1 cellular context compared by ENCODE assay signal in genomic region chr2:80410346-80410745, GRCh38.
TF ChIP-seq lines count a peak whose summit lies in the region.

No MANE protein-coding gene starts in this region.

TF ChIP-seq in K562, 482 proteins besides CTCF, POLR2A, EP300 and RAD21 (continued from another document):
- no peak for TF ChIP-seq PBX2 (CRISPR knock-in tag; IDR thresholded peaks at IDR 0.05; ENCODE audit: low read depth)
- TF ChIP-seq PBX2 (tag; conservative IDR thresholded peaks at IDR 0.05; ENCODE audit: low read depth), result peak; percentile 82
- TF ChIP-seq CBX1 (IDR thresholded peaks at IDR 0.05; ENCODE audit: low read depth), result no peak
- peak; percentile 27; the same call in 1 of the 2 replicates for TF ChIP-seq MAFF (IDR thresholded peaks at IDR 0.05; ENCODE audit: low read length)
- TF ChIP-seq PHF8 (IDR thresholded peaks at IDR 0.05; ENCODE audit: borderline replicate concordance, low read length), result no peak
- TF ChIP-seq ZFX (CRISPR knock-in tag; IDR thresholded peaks at IDR 0.05), result no peak
- TF ChIP-seq MAFG (tag; conservative IDR thresholded peaks at IDR 0.05), result peak; percentile 76
- peak; percentile 21 for TF ChIP-seq ARHGAP35 (IDR thresholded peaks at IDR 0.05; ENCODE audit: partially characterized antibody)
- TF ChIP-seq CHCHD3 (CRISPR knock-in tag; IDR thresholded peaks at IDR 0.05), result no peak
- TF ChIP-seq ELF4 (CRISPR knock-in tag; IDR thresholded peaks at IDR 0.05), result no peak
- 0 out of 2 replicates have a peak, but pooled peaks have one; percentile 14 for TF ChIP-seq MAFK (IDR thresholded peaks at IDR 0.05; ENCODE audit: low read length)
- TF ChIP-seq MEIS2 (IDR thresholded peaks at IDR 0.05; ENCODE audit: partially characterized antibody), result peak; percentile 87
- TF ChIP-seq GMEB1 (CRISPR knock-in tag; IDR thresholded peaks at IDR 0.05), result no peak
- TF ChIP-seq PKNOX1 (IDR thresholded peaks at IDR 0.05), result peak; percentile 84
- peak; percentile 44; the same call in 1 of the 2 replicates for TF ChIP-seq NFE2 (IDR thresholded peaks at IDR 0.05; ENCODE audit: low read depth)
- no peak for TF ChIP-seq ZC3H4 (CRISPR knock-in tag; IDR thresholded peaks at IDR 0.05; ENCODE audit: borderline replicate concordance)
- no peak for TF ChIP-seq FOXJ2 (tag; IDR thresholded peaks at IDR 0.05)
- no peak for TF ChIP-seq USF2 (CRISPR knock-in tag; IDR thresholded peaks at IDR 0.05)
- TF ChIP-seq C11orf30 (IDR thresholded peaks at IDR 0.05; ENCODE audit: low read depth), result peak; percentile 63; the same call in 1 of the 2 replicates
- peak; percentile 62 for TF ChIP-seq ZNF316 (IDR thresholded peaks at IDR 0.05)
- no peak for TF ChIP-seq YBX1 (IDR thresholded peaks at IDR 0.05)
